ENCODE assay signal across 8 cellular contexts in the genomic region with DNA sequence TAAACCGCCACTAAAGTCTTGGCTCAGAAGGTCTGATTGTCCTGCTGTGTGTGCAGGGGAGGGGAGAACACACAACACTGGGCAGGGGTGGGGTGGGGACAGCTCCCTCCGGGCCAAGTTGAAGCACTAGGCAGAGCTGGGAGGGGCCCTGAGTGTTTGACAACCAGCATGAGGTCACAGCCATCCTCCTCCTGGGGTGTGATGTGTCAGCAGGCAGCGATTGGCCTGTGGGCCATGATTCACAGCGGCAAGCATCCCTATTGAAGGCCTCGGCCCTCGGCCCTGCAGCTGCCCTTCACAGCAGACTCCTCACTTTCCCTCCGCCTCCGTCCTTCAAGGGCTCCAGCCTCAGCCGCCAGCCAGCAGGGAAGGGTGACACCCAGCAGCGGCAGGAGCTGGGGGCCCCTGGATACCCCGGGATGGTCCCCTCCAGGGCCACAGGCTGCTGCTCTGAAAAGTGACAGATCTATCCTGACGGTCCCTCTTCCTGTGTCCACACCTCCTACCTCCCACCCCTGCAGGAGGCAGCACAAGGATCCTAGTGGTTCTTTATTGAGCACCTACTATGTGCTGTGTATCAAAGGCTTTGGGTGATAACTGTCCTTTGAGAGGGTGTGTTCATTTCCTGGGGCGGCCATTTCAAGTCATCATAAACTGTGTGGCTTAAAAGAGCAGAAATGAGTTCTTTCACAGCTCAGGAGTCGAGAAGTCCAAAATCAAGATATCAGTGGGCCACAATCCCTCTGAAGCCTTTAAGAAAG.
DNase-seq lines count a peak whose midpoint lies in the region; ATAC-seq and TF ChIP-seq lines count a peak whose summit lies in the region.

No MANE protein-coding gene starts in this region.

- no peak overlapping the region for H4K91ac ChIP-seq in trophoblast cell (ENCODE audit: low read depth, low read length)

- ATAC-seq in HG03175 (IDR thresholded peaks at IDR 0.05; ENCODE audit: unreplicated experiment) (no peak), GM21447 (IDR thresholded peaks at IDR 0.05; ENCODE audit: unreplicated experiment) (no peak)

- no peak overlapping the region for H2AFZ ChIP-seq in trophoblast cell (ENCODE audit: insufficient read depth, low read length, poor library complexity)

- H3K18ac ChIP-seq in trophoblast cell (ENCODE audit: low read length) = no peak overlapping the region

- no peak overlapping the region for H3K27ac ChIP-seq in trophoblast cell (ENCODE audit: low read depth, low read length)

- no peaks in the 10 kb centered on the region for H3K27me3 ChIP-seq in trophoblast cell (ENCODE audit: insufficient read depth, low read length)

- H2BK120ac ChIP-seq in trophoblast cell (ENCODE audit: insufficient read depth, low read length, poor library complexity) = no peak overlapping the region

- H3K79me1 ChIP-seq in trophoblast cell (ENCODE audit: low read length) = no peaks in the 10 kb centered on the region

- no peak overlapping the region for H4K8ac ChIP-seq in trophoblast cell (ENCODE audit: low read depth, low read length)

- H3K4me2 ChIP-seq in trophoblast cell (ENCODE audit: low read length) = no peak overlapping the region

- DNase-seq in ELR (ENCODE audit: low read depth) (peak; percentile 93), NCI-H345 treated with DMSO at 0.1 percent for 48 hours (lab: John Stamatoyannopoulos, UW; ENCODE audit: unreplicated experiment) (peak; percentile 93), epithelial cell of esophagus (ENCODE audit: low read depth) (peak; percentile 97), trophoblast cell (peak; percentile 90 to 92), SIG-M5 treated with dmso at 0.1 percent for 504 hours (lab: John Stamatoyannopoulos, UW; ENCODE audit: unreplicated experiment) (no peak)
- DNase-seq in activated CD4-positive, CD25-positive, alpha-beta regulatory T cell (lab: John Stamatoyannopoulos, UW) = no peak

- WGBS in trophoblast cell (ENCODE audit: extremely low coverage, insufficient coverage, insufficient read length) = no CpG with 5 or more reads among the region's 14 CpGs

- H3K9me3 ChIP-seq in trophoblast cell (ENCODE audit: insufficient read depth, low read depth, low read length) = no peaks in the 10 kb centered on the region

- no peak overlapping the region for H3K9ac ChIP-seq in trophoblast cell (ENCODE audit: low read length)

- no peaks in the 10 kb centered on the region for H3K79me2 ChIP-seq in trophoblast cell (ENCODE audit: control insufficient read depth, insufficient read depth, low read length, poor library complexity)

- no peak overlapping the region for H2BK12ac ChIP-seq in trophoblast cell (ENCODE audit: low read length)

- H3K4me3 ChIP-seq in epithelial cell of esophagus (ENCODE audit: low read length) (no peak overlapping the region), trophoblast cell (ENCODE audit: low read depth, low read length) (no peak overlapping the region)

- H2AK5ac ChIP-seq in trophoblast cell (ENCODE audit: low read length) = no peak overlapping the region

- H3K4me1 ChIP-seq in trophoblast cell (ENCODE audit: control insufficient read depth in 1 of 2, insufficient read depth in 2 of 2, low read length in 2 of 2) = peaks cover 5 to 6% of the 10 kb centered on the region in 2 experiments

- no peak overlapping the region for H2BK5ac ChIP-seq in trophoblast cell (ENCODE audit: low read depth, low read length, poor library complexity)

- H3K4ac ChIP-seq in trophoblast cell (ENCODE audit: low read depth, low read length) = no peak overlapping the region

- H4K12ac ChIP-seq in trophoblast cell (ENCODE audit: low read depth, low read length) = no peak overlapping the region

- no peaks in the 10 kb centered on the region for H3K36me3 ChIP-seq in trophoblast cell (ENCODE audit: control insufficient read depth in 1 of 2, insufficient read depth in 2 of 2, low read length in 2 of 2)

- TF ChIP-seq CTCF in epithelial cell of esophagus (IDR thresholded peaks at IDR 0.05; ENCODE audit: insufficient read depth, low read depth, low read length, missing control alignments) = no peak

- no peak overlapping the region for H3K23ac ChIP-seq in trophoblast cell (ENCODE audit: low read length)

- no peak overlapping the region for H3K14ac ChIP-seq in trophoblast cell (ENCODE audit: low read length)

Comparison
In these comparisons a context has a peak if more than half of its experiments do, and no peak if none do; other contexts are left out.
1. DNase-seq: peak in ELR (single experiment), NCI-H345 treated with DMSO at 0.1 percent for 48 hours (single experiment), epithelial cell of esophagus (single experiment) and trophoblast cell (2 of 2); none in activated CD4-positive, CD25-positive, alpha-beta regulatory T cell (0 of 4) and SIG-M5 treated with dmso at 0.1 percent for 504 hours (single experiment).